1 cellular context compared by ENCODE assay signal in the genomic region with DNA sequence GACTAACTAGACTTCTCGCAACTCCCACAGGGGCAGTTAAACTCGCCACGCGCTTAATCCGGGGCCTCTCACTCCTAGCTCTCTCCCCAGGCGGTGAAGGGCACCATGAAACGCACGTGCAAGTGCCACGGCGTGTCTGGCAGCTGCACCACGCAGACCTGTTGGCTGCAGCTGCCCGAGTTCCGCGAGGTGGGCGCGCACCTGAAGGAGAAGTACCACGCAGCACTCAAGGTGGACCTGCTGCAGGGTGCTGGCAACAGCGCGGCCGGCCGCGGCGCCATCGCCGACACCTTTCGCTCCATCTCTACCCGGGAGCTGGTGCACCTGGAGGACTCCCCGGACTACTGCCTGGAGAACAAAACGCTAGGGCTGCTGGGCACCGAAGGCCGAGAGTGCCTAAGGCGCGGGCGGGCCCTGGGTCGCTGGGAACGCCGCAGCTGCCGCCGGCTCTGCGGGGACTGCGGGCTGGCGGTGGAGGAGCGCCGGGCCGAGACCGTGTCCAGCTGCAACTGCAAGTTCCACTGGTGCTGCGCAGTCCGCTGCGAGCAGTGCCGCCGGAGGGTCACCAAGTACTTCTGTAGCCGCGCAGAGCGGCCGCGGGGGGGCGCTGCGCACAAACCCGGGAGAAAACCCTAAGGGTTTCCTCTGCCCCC.
TF ChIP-seq lines count a peak whose summit lies in the region.

No MANE protein-coding gene starts in this region.

TF ChIP-seq in GM12878, 131 proteins besides CTCF, POLR2A, EP300 and RAD21:
- TF ChIP-seq, protein P1, sequence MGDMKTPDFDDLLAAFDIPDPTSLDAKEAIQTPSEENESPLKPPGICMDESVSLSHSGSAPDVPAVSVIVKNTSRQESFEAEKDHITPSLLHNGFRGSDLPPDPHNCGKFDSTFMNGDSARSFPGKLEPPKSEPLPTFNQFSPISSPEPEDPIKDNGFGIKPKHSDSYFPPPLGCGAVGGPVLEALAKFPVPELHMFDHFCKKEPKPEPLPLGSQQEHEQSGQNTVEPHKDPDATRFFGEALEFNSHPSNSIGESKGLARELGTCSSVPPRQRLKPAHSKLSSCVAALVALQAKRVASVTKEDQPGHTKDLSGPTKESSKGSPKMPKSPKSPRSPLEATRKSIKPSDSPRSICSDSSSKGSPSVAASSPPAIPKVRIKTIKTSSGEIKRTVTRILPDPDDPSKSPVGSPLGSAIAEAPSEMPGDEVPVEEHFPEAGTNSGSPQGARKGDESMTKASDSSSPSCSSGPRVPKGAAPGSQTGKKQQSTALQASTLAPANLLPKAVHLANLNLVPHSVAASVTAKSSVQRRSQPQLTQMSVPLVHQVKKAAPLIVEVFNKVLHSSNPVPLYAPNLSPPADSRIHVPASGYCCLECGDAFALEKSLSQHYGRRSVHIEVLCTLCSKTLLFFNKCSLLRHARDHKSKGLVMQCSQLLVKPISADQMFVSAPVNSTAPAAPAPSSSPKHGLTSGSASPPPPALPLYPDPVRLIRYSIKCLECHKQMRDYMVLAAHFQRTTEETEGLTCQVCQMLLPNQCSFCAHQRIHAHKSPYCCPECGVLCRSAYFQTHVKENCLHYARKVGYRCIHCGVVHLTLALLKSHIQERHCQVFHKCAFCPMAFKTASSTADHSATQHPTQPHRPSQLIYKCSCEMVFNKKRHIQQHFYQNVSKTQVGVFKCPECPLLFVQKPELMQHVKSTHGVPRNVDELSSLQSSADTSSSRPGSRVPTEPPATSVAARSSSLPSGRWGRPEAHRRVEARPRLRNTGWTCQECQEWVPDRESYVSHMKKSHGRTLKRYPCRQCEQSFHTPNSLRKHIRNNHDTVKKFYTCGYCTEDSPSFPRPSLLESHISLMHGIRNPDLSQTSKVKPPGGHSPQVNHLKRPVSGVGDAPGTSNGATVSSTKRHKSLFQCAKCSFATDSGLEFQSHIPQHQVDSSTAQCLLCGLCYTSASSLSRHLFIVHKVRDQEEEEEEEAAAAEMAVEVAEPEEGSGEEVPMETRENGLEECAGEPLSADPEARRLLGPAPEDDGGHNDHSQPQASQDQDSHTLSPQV (IDR thresholded peaks at IDR 0.05): no peak
- peak; percentile 30; the same call in 1 of the 2 replicates for TF ChIP-seq SMC3 (IDR thresholded peaks at IDR 0.05; ENCODE audit: borderline replicate concordance, low read length)
- TF ChIP-seq BHLHE40 (IDR thresholded peaks at IDR 0.05; ENCODE audit: borderline replicate concordance in 1 of 2, low read depth in 2 of 2, low read length in 1 of 2): peak; percentile 42 to 75; a peak in 2 of 4 replicates
- 0 out of 2 replicates have a peak, but pooled peaks have one; percentile 22 for TF ChIP-seq RB1 (IDR thresholded peaks at IDR 0.05; ENCODE audit: borderline replicate concordance)
